In genomic region chr2:86870941-86871340, GRCh38 we compare ENCODE assay signal across 2 cellular contexts. TPM values are rescaled to one million over a fixed set of nuclear protein-coding genes. Genes with fewer than 3 reads are reported as not detected.
"Had no signal": no experiment of that assay in that cellular context is flagged by ENCODE, and none has a peak within 500 bp of the region (broad histone marks: within the 10 kb centered on the region; RNA-seq: fewer than 3 reads in every experiment).

No MANE protein-coding gene starts in this region.

RNA-seq across cellular contexts. Expression of gene CD8B, which starts 9.3 kb away (rescaled TPM):
- total RNA-seq: HT-29, IMR-90 had no signal
